In the genomic region with DNA sequence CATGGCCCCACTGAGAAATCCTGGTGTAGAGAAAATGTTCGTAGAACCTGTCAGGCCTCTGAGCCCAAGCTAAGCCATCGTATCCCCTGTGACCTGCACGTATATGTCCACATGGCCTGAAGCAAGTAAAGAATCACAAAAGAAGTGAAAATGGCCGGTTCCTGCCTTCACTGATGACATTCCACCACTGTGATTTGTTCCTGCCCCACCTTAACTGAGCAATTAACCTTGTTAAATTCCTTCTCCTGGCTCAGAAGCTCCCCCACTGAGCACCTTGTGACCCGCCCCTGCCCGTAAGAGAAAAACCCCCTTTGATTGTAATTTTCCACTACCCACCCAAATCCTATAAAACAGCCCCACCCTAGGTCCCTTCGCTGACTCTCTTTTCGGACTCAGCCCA, we compare ENCODE assay signal across 1 cellular context. TPM values are rescaled to one million over a fixed set of nuclear protein-coding genes. Genes with fewer than 3 reads are reported as not detected.
"Had no signal": no experiment of that assay in that cellular context is flagged by ENCODE, and none has a peak within 500 bp of the region (broad histone marks: within the 10 kb centered on the region; RNA-seq: fewer than 3 reads in every experiment).

No MANE protein-coding gene starts in this region.

RNA-seq across cellular contexts. Expression of a gene that starts 38.6 kb away (rescaled TPM):
- total RNA-seq: T-helper 2 cell treated with Interferon-gamma antibody and Interleukin-4, amounts not matched to agents 100 ng/mL and 5 ng/mL, for 36 hours had no signal
